In genomic region chr1:6474815-6475282, GRCh38 we compare ENCODE assay signal across 17 cellular contexts. TPM values are rescaled to one million over a fixed set of nuclear protein-coding genes. Genes with fewer than 3 reads are reported as not detected.
"Had no signal": no experiment of that assay in that cellular context is flagged by ENCODE, and none has a peak within 500 bp of the region (broad histone marks: within the 10 kb centered on the region; RNA-seq: fewer than 3 reads in every experiment).

No MANE protein-coding gene starts in this region.

- H3K36me3 ChIP-seq: breast epithelium, ovary, right lobe of liver, uterus had no signal

- H3K27ac Mint-ChIP-seq: activated naive CD4-positive, alpha-beta T cell treated with anti-CD3 and anti-CD28 coated beads, Interleukin-2, amount 50 U/mL, for 72 hours; activated T-cell treated with anti-CD3 and anti-CD28 coated beads, Interleukin-2, amount 50 U/mL, for 72 hours; dendritic cell treated with granulocyte-macrophage colony-stimulating factor and Interleukin-4, amounts not matched to agents 40 ng/mL and 50 ng/mL, for 4 days; naive B cell; nephron progenitor cell; progenitor cell of endocrine pancreas had no signal

- DNase-seq: foreskin keratinocyte had no signal

- H3K27me3 ChIP-seq: breast epithelium, esophagus muscularis mucosa, foreskin keratinocyte, heart left ventricle, ovary, right lobe of liver, uterus had no signal

- H3K27me3 Mint-ChIP-seq: progenitor cell of endocrine pancreas had no signal

- H3K36me3 Mint-ChIP-seq: activated naive CD4-positive, alpha-beta T cell treated with anti-CD3 and anti-CD28 coated beads, Interleukin-2, amount 50 U/mL, for 72 hours; naive B cell had no signal

- FAIRE-seq: islet of Langerhans had no signal

- H3K4me3 ChIP-seq: breast epithelium, esophagus muscularis mucosa, heart left ventricle, ovary, right lobe of liver, thoracic aorta, uterus had no signal

- H3K9me3 ChIP-seq: breast epithelium, esophagus muscularis mucosa, heart left ventricle, ovary, right lobe of liver, thoracic aorta, uterus had no signal

- H3K27ac ChIP-seq: breast epithelium, esophagus muscularis mucosa, foreskin keratinocyte, heart left ventricle, ovary, right lobe of liver, thoracic aorta, uterus had no signal

- H3K4me3 Mint-ChIP-seq: activated T-cell treated with anti-CD3 and anti-CD28 coated beads, Interleukin-2, amount 50 U/mL, for 72 hours; dendritic cell treated with granulocyte-macrophage colony-stimulating factor and Interleukin-4, amounts not matched to agents 40 ng/mL and 50 ng/mL, for 4 days; naive B cell; nephron progenitor cell had no signal

- H3K9me3 Mint-ChIP-seq: activated naive CD4-positive, alpha-beta T cell treated with anti-CD3 and anti-CD28 coated beads, Interleukin-2, amount 50 U/mL, for 72 hours; activated T-cell treated with anti-CD3 and anti-CD28 coated beads, Interleukin-2, amount 50 U/mL, for 72 hours; dendritic cell treated with granulocyte-macrophage colony-stimulating factor and Interleukin-4, amounts not matched to agents 40 ng/mL and 50 ng/mL, for 4 days; naive B cell; nephron progenitor cell had no signal

- H3K4me1 ChIP-seq: breast epithelium, uterus had no signal

RNA-seq across cellular contexts. Expression of gene ESPN, which starts 50.3 kb away (rescaled TPM):
- total RNA-seq: thoracic aorta had no signal

RNA-seq across cellular contexts. Expression of gene HES2, which starts 55.1 kb away (rescaled TPM):
- total RNA-seq: esophagus muscularis mucosa, left ventricle myocardium superior, skeletal muscle tissue, thoracic aorta had no signal
- polyA plus RNA-seq: ovary had no signal
